Comparison of ENCODE assay signal across 11 cellular contexts in genomic region chr12:27966870-27967269, GRCh38. TPM values are rescaled to one million over a fixed set of nuclear protein-coding genes. Genes with fewer than 3 reads are reported as not detected.
DNase-seq lines count a peak whose midpoint lies in the region; ATAC-seq, FAIRE-seq and TF ChIP-seq lines count a peak whose summit lies in the region.
"Had no signal": no experiment of that assay in that cellular context is flagged by ENCODE, and none has a peak within 500 bp of the region (broad histone marks: within the 10 kb centered on the region; RNA-seq: fewer than 3 reads in every experiment).

No MANE protein-coding gene starts in this region.

- DNase-seq in NT2/D1 (ENCODE audit: low read depth, low spot score): peak; percentile 60
- no peak for DNase-seq in epithelial cell of prostate (ENCODE audit: low read depth, low spot score)
- no peak for DNase-seq in gastrocnemius medialis
- DNase-seq in GM12892 (ENCODE audit: insufficient read length): no peak
- DNase-seq in NCI-H774 (lab: John Stamatoyannopoulos, UW): no peak
- no peak for DNase-seq in NCI-H2107 (lab: John Stamatoyannopoulos, UW)
- DNase-seq: activated CD8-positive, alpha-beta T cell treated with anti-CD3 and anti-CD28 coated beads for 36 hours; effector CD8-positive, alpha-beta T cell; NCI-H526 had no signal

- ATAC-seq in GM18520 (IDR thresholded peaks at IDR 0.05; ENCODE audit: unreplicated experiment) (peak; percentile 82), gastrocnemius medialis (peak; percentile 36 to 47), HG02981 (IDR thresholded peaks at IDR 0.05; ENCODE audit: unreplicated experiment) (no peak)
- ATAC-seq: activated CD8-positive, alpha-beta T cell treated with anti-CD3 and anti-CD28 coated beads for 36 hours had no signal

- H3K4me3 ChIP-seq in NT2/D1 (ENCODE audit: insufficient read length, low read depth) (no peak overlapping the region), gastrocnemius medialis (no peak overlapping the region)

- TF ChIP-seq CTCF in gastrocnemius medialis (IDR thresholded peaks at IDR 0.05 in 4 of 5, conservative IDR thresholded peaks at IDR 0.05 in 1 of 5): no peak

- peak overlapping the region; percentile 98 for H3K27ac ChIP-seq in epithelial cell of prostate
- no peak overlapping the region for H3K27ac ChIP-seq in gastrocnemius medialis

- H3K4me1 ChIP-seq in NT2/D1 (ENCODE audit: insufficient read depth, insufficient read length) (no peaks in the 10 kb centered on the region), gastrocnemius medialis (peaks cover 8 to 15% of the 10 kb centered on the region in 2 donors)

- H3K27me3 ChIP-seq in NT2/D1 (ENCODE audit: insufficient read depth, insufficient read length) (peaks cover 50% of the 10 kb centered on the region), gastrocnemius medialis (peaks cover 29 to 49% (median 47%) of the 10 kb centered on the region in 3 donors)

- H3K9me3 ChIP-seq in NT2/D1 (ENCODE audit: insufficient read depth, low read length) (no peaks in the 10 kb centered on the region), gastrocnemius medialis (no peaks in the 10 kb centered on the region)

- in situ Hi-C loops in gastrocnemius medialis (cut with MboI; ENCODE audit: low sequenced_read_pairs in 4 of 4): no loop called here

- intact Hi-C loops in gastrocnemius medialis (cut with DNase I; ENCODE audit: low total_unique reads): no loop called here

- no peak for FAIRE-seq in GM12892 (lab: Jason Lieb, UNC)

- no peak for TF ChIP-seq POLR2A in gastrocnemius medialis (IDR thresholded peaks at IDR 0.05)
- TF ChIP-seq POLR2A in GM12892 (IDR thresholded peaks at IDR 0.05; ENCODE audit: low read depth, low read length): no peak

- H3K36me3 ChIP-seq in NT2/D1 (ENCODE audit: insufficient read depth, insufficient read length, low read length): peaks cover 4% of the 10 kb centered on the region
- no peaks in the 10 kb centered on the region for H3K36me3 ChIP-seq in gastrocnemius medialis

- no peak overlapping the region for H3K9ac ChIP-seq in NT2/D1 (ENCODE audit: insufficient read length, low read depth)

RNA-seq across cellular contexts. Expression of gene PTHLH, which starts 5.7 kb away (rescaled TPM):
- under 1 TPM in 1 of 4 donors, not detected in 3; 0.26 TPM for total RNA-seq in gastrocnemius medialis
- not detected for polyA plus RNA-seq in GM12892 (2012; ENCODE audit: missing spikeins)
- total RNA-seq: activated CD8-positive, alpha-beta T cell treated with anti-CD3 and anti-CD28 coated beads for 36 hours had no signal
